ENCODE assay signal across 8 cellular contexts in the genomic region with DNA sequence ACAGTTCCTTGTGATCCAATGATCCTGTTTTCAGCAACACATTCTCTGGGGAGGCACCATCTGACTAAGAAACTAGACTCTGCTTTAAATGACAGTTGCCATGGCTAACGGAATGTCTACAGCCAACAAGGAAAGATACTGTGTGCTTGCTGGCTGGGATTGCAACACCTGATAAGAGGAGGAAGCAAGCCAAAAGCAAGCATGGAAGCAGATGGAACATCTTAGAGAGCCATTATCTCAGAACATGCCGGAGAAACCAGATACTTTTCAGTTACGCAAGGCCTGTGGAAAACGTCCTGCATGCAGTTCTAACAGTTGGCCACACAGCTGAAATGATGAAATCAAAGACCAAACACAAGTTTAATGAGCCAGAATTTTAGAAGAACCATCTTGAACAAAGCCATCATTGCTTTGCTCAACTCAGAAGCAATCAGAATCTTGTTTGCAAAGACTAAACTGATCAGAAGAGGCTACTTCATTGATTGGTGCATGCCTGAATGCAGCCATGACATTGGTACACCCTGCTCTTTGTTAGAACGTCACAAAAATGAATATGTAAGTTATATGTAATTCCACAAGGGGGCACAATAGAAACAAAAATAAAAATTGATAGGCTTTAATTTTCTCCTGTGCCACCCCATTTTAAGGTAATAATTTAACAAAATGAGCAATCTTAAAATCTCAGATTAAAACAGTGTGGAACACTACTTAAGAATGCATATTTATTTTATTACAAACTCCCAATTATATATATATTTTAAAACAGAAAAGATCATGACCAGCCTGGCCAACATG. TPM values are rescaled to one million over a fixed set of nuclear protein-coding genes. Genes with fewer than 3 reads are reported as not detected.
DNase-seq lines count a peak whose midpoint lies in the region; ATAC-seq, FAIRE-seq and TF ChIP-seq lines count a peak whose summit lies in the region.

No MANE protein-coding gene starts in this region.

- intact Hi-C loops in activated CD4-positive, alpha-beta T cell treated with anti-CD3 and anti-CD28 coated beads for 36 hours (cut with DNase I, micrococcal nuclease), result loop anchor here (1.0 to 10.0 kb wide), 6 partner anchors 38 to 566 kb away; partner anchors contain the start of gene PPP4R2 (in 1 of the 2)
- intact Hi-C loops in left colon (cut with DNase I, micrococcal nuclease), result loop anchor here in 1 of 2 donors (10.0 kb wide), 2 partner anchors 116 to 146 kb away; no protein-coding TSS in a partner anchor

- FAIRE-seq in RCC 7860 (lab: Jason Lieb, UNC), result peak; percentile 60

- no peaks in the 10 kb centered on the region for H3K36me3 Mint-ChIP-seq in activated CD4-positive, alpha-beta T cell treated with anti-CD3 and anti-CD28 coated beads for 36 hours (ENCODE audit: low read depth)
- peaks cover 3% of the 10 kb centered on the region for H3K36me3 Mint-ChIP-seq in chondrocyte (ENCODE audit: low read depth)

- H3K4me3 Mint-ChIP-seq in activated CD4-positive, alpha-beta T cell treated with anti-CD3 and anti-CD28 coated beads for 36 hours, result no peak overlapping the region
- peak overlapping the region; percentile 16 for H3K4me3 Mint-ChIP-seq in chondrocyte (ENCODE audit: unreplicated experiment)

- peak; percentile 98 for ATAC-seq in activated CD4-positive, alpha-beta T cell treated with anti-CD3 and anti-CD28 coated beads for 36 hours
- ATAC-seq in left colon, result peak; percentile 72

- H3K27ac Mint-ChIP-seq in activated CD4-positive, alpha-beta T cell treated with anti-CD3 and anti-CD28 coated beads for 36 hours, result no peak overlapping the region
- H3K27ac Mint-ChIP-seq in chondrocyte (ENCODE audit: unreplicated experiment), result peak overlapping the region; percentile 94

- H3K9me3 Mint-ChIP-seq in activated CD4-positive, alpha-beta T cell treated with anti-CD3 and anti-CD28 coated beads for 36 hours (ENCODE audit: low read depth), result no peaks in the 10 kb centered on the region
- H3K9me3 Mint-ChIP-seq in chondrocyte (ENCODE audit: low read depth), result no peaks in the 10 kb centered on the region

- TF ChIP-seq CTCF in GM20000 (IDR thresholded peaks at IDR 0.05; ENCODE audit: extremely low read depth, missing control alignments), result no peak
- TF ChIP-seq CTCF in chondrocyte (IDR thresholded peaks at IDR 0.05), result peak; percentile 90

- POLR2A ChIA-PET in activated CD4-positive, alpha-beta T cell treated with anti-CD3 and anti-CD28 coated beads for 36 hours (lab: Charles Lee), result no interaction called here

- no peaks in the 10 kb centered on the region for H3K27me3 Mint-ChIP-seq in activated CD4-positive, alpha-beta T cell treated with anti-CD3 and anti-CD28 coated beads for 36 hours
- H3K27me3 Mint-ChIP-seq in chondrocyte (ENCODE audit: low read depth), result no peaks in the 10 kb centered on the region

- CTCF ChIA-PET in activated CD4-positive, alpha-beta T cell treated with anti-CD3 and anti-CD28 coated beads for 36 hours (lab: Charles Lee), result interaction anchor here (0.6 to 10.8 kb wide), 11 partner anchors 9 to 149 kb away, joined by 3 to 163 read pairs (median 4); no protein-coding TSS in a partner anchor

- H3K4me1 Mint-ChIP-seq in activated CD4-positive, alpha-beta T cell treated with anti-CD3 and anti-CD28 coated beads for 36 hours, result no peaks in the 10 kb centered on the region
- H3K4me1 Mint-ChIP-seq in chondrocyte (ENCODE audit: low read depth), result peaks cover 25% of the 10 kb centered on the region

- DNase-seq in activated CD4-positive, alpha-beta T cell treated with anti-CD3 and anti-CD28 coated beads for 36 hours, result peak; percentile 44
- DNase-seq in activated CD4-positive, alpha-beta T cell treated with anti-CD3 and anti-CD28 coated beads, Interleukin-2, amount 50 U/mL, for 48 hours, result no peak
- DNase-seq in GM20000 (ENCODE audit: low spot score), result peak; percentile 78
- peak; percentile 71 for DNase-seq in HT1080 (ENCODE audit: low read depth)
- peak; percentile 32 for DNase-seq in RCC 7860 (ENCODE audit: low spot score)
- DNase-seq in chondrocyte (ENCODE audit: low spot score), result no peak
- no peak for DNase-seq in left colon
- DNase-seq in stromal cell of bone marrow (ENCODE audit: low read depth), result peak; percentile 92

RNA-seq across cellular contexts. Expression of gene GXYLT2, which starts 50.8 kb away (rescaled TPM):
- under 1 TPM in 1 of 2 experiments, not detected in 1; 0.07 TPM for total RNA-seq in activated CD4-positive, alpha-beta T cell treated with anti-CD3 and anti-CD28 coated beads for 36 hours
- 8.0 and 11.3 TPM in 2 replicates for total RNA-seq in HT1080 (2014; rRNA removed; shearing (Covaris generic))
- polyA plus RNA-seq in HT1080 (2015; cell fraction: cytosol; rRNA removed), result 8.3 and 11.9 TPM in 2 replicates
- polyA plus RNA-seq in HT1080 (2015; cell fraction: nucleus; rRNA removed), result 4.2 and 4.7 TPM in 2 replicates
- total RNA-seq in chondrocyte (93.0 to 140 TPM (median 99.3 TPM) in 3 replicates), left colon (10 to 100 TPM in 1 of 2 donors, 1 to 10 TPM in 1; 3.3 to 12.6 TPM)

RNA-seq across cellular contexts. Expression of gene PPP4R2, which starts 57.9 kb away (rescaled TPM):
- total RNA-seq in activated CD4-positive, alpha-beta T cell treated with anti-CD3 and anti-CD28 coated beads for 36 hours, result 10 to 100 TPM; 75.1 to 91.5 TPM
- total RNA-seq in HT1080 (2014; rRNA removed; shearing (Covaris generic)), result 45.4 and 48.0 TPM in 2 replicates
- polyA plus RNA-seq in HT1080 (2015; cell fraction: cytosol; rRNA removed), result 27.0 and 33.3 TPM in 2 replicates
- 31.2 and 36.3 TPM in 2 replicates for polyA plus RNA-seq in HT1080 (2015; cell fraction: nucleus; rRNA removed)
- total RNA-seq in chondrocyte, result 63.5 to 78.4 TPM (median 70.0 TPM) in 3 replicates
- 10 to 100 TPM; 76.9 to 90.2 TPM for total RNA-seq in left colon

Comparison
In these comparisons a context has a peak if more than half of its experiments do, and no peak if none do; other contexts are left out.
1. DNase-seq: peak in activated CD4-positive, alpha-beta T cell treated with anti-CD3 and anti-CD28 coated beads for 36 hours (single experiment), GM20000 (single experiment), HT1080 (single experiment), RCC 7860 (single experiment) and stromal cell of bone marrow (single experiment); none in activated CD4-positive, alpha-beta T cell treated with anti-CD3 and anti-CD28 coated beads, Interleukin-2, amount 50 U/mL, for 48 hours (0 of 2), chondrocyte (single experiment) and left colon (0 of 2).